ENCODE assay signal across 9 cellular contexts in genomic region chr10:33132626-33133025, GRCh38.
A peak's percentile ranks its signal among the peaks of the same experiment; 100 is the strongest.
DNase-seq lines count a peak whose midpoint lies in the region; ATAC-seq and TF ChIP-seq lines count a peak whose summit lies in the region.
"Had no signal": no experiment of that assay in that cellular context is flagged by ENCODE, and none has a peak within 500 bp of the region (broad histone marks: within the 10 kb centered on the region; RNA-seq: fewer than 3 reads in every experiment).

No MANE protein-coding gene starts in this region.

- H4K20me1 ChIP-seq in H9 (ENCODE audit: control insufficient read depth, insufficient read depth, insufficient read length), result no peaks in the 10 kb centered on the region

- H2BK15ac ChIP-seq in H9 (ENCODE audit: low read depth, low read length), result no peak overlapping the region

- no peak overlapping the region for H2BK5ac ChIP-seq in H9 (ENCODE audit: insufficient read length, low read length)

- no peak overlapping the region for H3K56ac ChIP-seq in H9 (ENCODE audit: insufficient read length, low read depth, low read length)

- no peak for ATAC-seq in mucosa of descending colon

- H3K4ac ChIP-seq in H9 (ENCODE audit: low read depth, low read length), result no peak overlapping the region

- H3K4me1 ChIP-seq in H9 (ENCODE audit: insufficient read depth, low read length) (no peaks in the 10 kb centered on the region), mucosa of descending colon (ENCODE audit: low read depth) (peaks cover 10% of the 10 kb centered on the region), uterus (no peaks in the 10 kb centered on the region)

- H2BK120ac ChIP-seq in H9 (ENCODE audit: low read depth, low read length, poor library complexity, severe bottlenecking), result no peak overlapping the region

- no peak overlapping the region for H4K5ac ChIP-seq in H9 (ENCODE audit: insufficient read length, low read depth, low read length)

- peak; percentile 66 for DNase-seq in DMS53 (lab: John Stamatoyannopoulos, UW)
- DNase-seq in H9, result peak; percentile 51
- DNase-seq in activated CD4-positive, alpha-beta T cell treated with anti-CD3 and anti-CD28 coated beads for 4 hours, result peak; percentile 41 to 51
- DNase-seq in germinal center (ENCODE audit: low spot score), result peak; percentile 24
- no peak for DNase-seq in NCI-H2196 treated with DMSO at 0.1 percent for 48 hours (lab: John Stamatoyannopoulos, UW; ENCODE audit: unreplicated experiment)
- no peak for DNase-seq in mucosa of descending colon
- no peak for DNase-seq in lower leg skin (ENCODE audit: low spot score in 2 of 2)
- DNase-seq in uterus, result no peak
- DNase-seq: upper lobe of left lung had no signal

- H3K4me3 ChIP-seq in mucosa of descending colon (no peak overlapping the region), lower leg skin (ENCODE audit: low read depth, poor library complexity, severe bottlenecking) (no peak overlapping the region), uterus (no peak overlapping the region)
- H3K4me3 ChIP-seq: upper lobe of left lung had no signal

- H2AK5ac ChIP-seq in H9 (ENCODE audit: insufficient read length, low read length), result no peak overlapping the region

- H3K23ac ChIP-seq in H9 (ENCODE audit: insufficient read length, low read depth, low read length), result no peak overlapping the region

- no peak overlapping the region for H3K4me2 ChIP-seq in H9 (ENCODE audit: insufficient read depth, insufficient read length, low read length)

- no peaks in the 10 kb centered on the region for H3K23me2 ChIP-seq in H9 (ENCODE audit: insufficient read length, low read depth, low read length, poor library complexity, severe bottlenecking)

- H3T11ph ChIP-seq in H9 (ENCODE audit: low read length), result no peak overlapping the region

- H3K18ac ChIP-seq in H9 (ENCODE audit: insufficient read length, low read depth, low read length), result no peak overlapping the region

- H3K27me3 ChIP-seq in H9 (ENCODE audit: insufficient read depth, low read length) (no peaks in the 10 kb centered on the region), uterus (no peaks in the 10 kb centered on the region)
- H3K27me3 ChIP-seq: upper lobe of left lung had no signal

- peaks cover 0 to 2% of the 10 kb centered on the region in 2 experiments; a peak in 2 of 5 replicates for H3K9me3 Mint-ChIP-seq in H9

- H4K91ac ChIP-seq in H9 (ENCODE audit: insufficient read length, low read depth, low read length), result no peak overlapping the region

- no peak overlapping the region for H3K14ac ChIP-seq in H9 (ENCODE audit: insufficient read depth, low read length)

- H3K36me3 ChIP-seq in mucosa of descending colon (ENCODE audit: low read depth), result no peaks in the 10 kb centered on the region
- H3K36me3 ChIP-seq in uterus, result no peaks in the 10 kb centered on the region
- H3K36me3 ChIP-seq: upper lobe of left lung had no signal

- no peaks in the 10 kb centered on the region; the same call in 1 of the 2 replicates for H3K27me3 Mint-ChIP-seq in H9 (ENCODE audit: low read depth)

- H3K27ac ChIP-seq in H9 (ENCODE audit: insufficient read length, low read depth, low read length), result no peak overlapping the region
- no peak overlapping the region for H3K27ac ChIP-seq in uterus
- H3K27ac ChIP-seq: upper lobe of left lung had no signal

- TF ChIP-seq CTCF in H9 (conservative IDR thresholded peaks at IDR 0.05) (peak; percentile 52; the same call in 2 of the 3 replicates), mucosa of descending colon (IDR thresholded peaks at IDR 0.05) (no peak), lower leg skin (IDR thresholded peaks at IDR 0.05) (no peak), uterus (IDR thresholded peaks at IDR 0.05) (no peak)

- no peaks in the 10 kb centered on the region for H3K79me2 ChIP-seq in H9 (ENCODE audit: insufficient read depth, low read length)

- no peak overlapping the region for H3K9ac ChIP-seq in H9 (ENCODE audit: extremely low read depth, insufficient read length, low read length)

- no peak overlapping the region for H3K27ac Mint-ChIP-seq in H9

- WGBS in H9 (ENCODE audit: extremely low coverage, insufficient read length, low lambda C conversion rate), result no CpG with 5 or more reads among the region's 1 CpG
- 87 to 91% methylated on average over 1 of the region's 1 CpG for WGBS in lower leg skin, 2 donors

- H2BK12ac ChIP-seq in H9 (ENCODE audit: insufficient read length, low read depth, low read length), result no peak overlapping the region

- H3K4me3 Mint-ChIP-seq in H9, result no peak overlapping the region

- no peaks in the 10 kb centered on the region for H3K79me1 ChIP-seq in H9 (ENCODE audit: insufficient read depth, low read depth, low read length, poor library complexity, severe bottlenecking)

- intact Hi-C loops in mucosa of descending colon (cut with DNase I, micrococcal nuclease) (no loop called here), lower leg skin (cut with DNase I; ENCODE audit: low total_unique reads) (no loop called here), uterus (cut with DNase I; ENCODE audit: low total_unique reads) (no loop called here)

- no peak overlapping the region for H2AFZ ChIP-seq in H9 (ENCODE audit: low read length)

- H4K8ac ChIP-seq in H9 (replicated peaks; ENCODE audit: insufficient read length, low read depth, low read length), result no peak overlapping the region

- H3K9me3 ChIP-seq in H9 (ENCODE audit: control insufficient read depth, low read depth, low read length) (no peaks in the 10 kb centered on the region), mucosa of descending colon (no peaks in the 10 kb centered on the region), uterus (no peaks in the 10 kb centered on the region)
- H3K9me3 ChIP-seq: upper lobe of left lung had no signal

- no peak for TF ChIP-seq POLR2A in lower leg skin (IDR thresholded peaks at IDR 0.05)
- TF ChIP-seq POLR2A in uterus (IDR thresholded peaks at IDR 0.05), result no peak

- no peaks in the 10 kb centered on the region; a peak in 1 of 7 replicates for H3K36me3 Mint-ChIP-seq in H9 (ENCODE audit: insufficient read depth in 1 of 3, low read depth in 3 of 3)

- no peak overlapping the region for H2BK20ac ChIP-seq in H9 (ENCODE audit: low read depth, low read length, poor library complexity, severe bottlenecking)

- H3K4me1 Mint-ChIP-seq in H9, result peaks cover 2 to 4% of the 10 kb centered on the region in 2 experiments; a peak in 1 of 4 replicates

Comparison
In these comparisons a context has a peak if more than half of its experiments do, and no peak if none do; other contexts are left out.
1. DNase-seq: peak in DMS53 (single experiment), H9 (single experiment), activated CD4-positive, alpha-beta T cell treated with anti-CD3 and anti-CD28 coated beads for 4 hours (2 of 2) and germinal center (single experiment); none in NCI-H2196 treated with DMSO at 0.1 percent for 48 hours (single experiment), mucosa of descending colon (0 of 3), lower leg skin (0 of 2) and uterus (0 of 2).